In genomic region chr20:10492844-10493243, GRCh38 we compare ENCODE assay signal across 20 cellular contexts. TPM values are rescaled to one million over a fixed set of nuclear protein-coding genes. Genes with fewer than 3 reads are reported as not detected.
A peak's percentile ranks its signal among the peaks of the same experiment; 100 is the strongest.
DNase-seq lines count a peak whose midpoint lies in the region; ATAC-seq, FAIRE-seq and TF ChIP-seq lines count a peak whose summit lies in the region.
"Had no signal": no experiment of that assay in that cellular context is flagged by ENCODE, and none has a peak within 500 bp of the region (broad histone marks: within the 10 kb centered on the region; RNA-seq: fewer than 3 reads in every experiment).

No MANE protein-coding gene starts in this region.

- DNase-seq in HepG2 (ENCODE audit: low spot score) = no peak
- DNase-seq in right lobe of liver = no peak
- DNase-seq in NB4 (ENCODE audit: low read depth) = peak; percentile 30
- no peak for DNase-seq in K562 (ENCODE audit: extremely low read depth in 1 of 4, low spot score in 3 of 4)
- no peak for DNase-seq in smooth muscle cell (lab: John Stamatoyannopoulos, UW; ENCODE audit: unreplicated experiment)
- no peak for DNase-seq in CD1c-positive myeloid dendritic cell (ENCODE audit: extremely low spot score)
- DNase-seq in NCI-H1694 (lab: John Stamatoyannopoulos, UW) = no peak
- DNase-seq: CD4-positive, alpha-beta T cell; COR-L47; KG1; NCI-H1105 treated with DMSO at 0.1 percent for 48 hours; NCI-H1694 treated with DMSO at 0.1 percent for 48 hours; NCI-H2081 treated with DMSO at 0.1 percent for 48 hours; NCI-H2171 treated with DMSO at 0.1 percent for 48 hours; NCI-H524 treated with DMSO at 0.1 percent for 48 hours; RPMI8226; SHP77 had no signal

- intact Hi-C loops in HepG2 (cut with micrococcal nuclease; ENCODE audit: unreplicated experiment) = loop anchor here (5.0 kb wide), 1 partner anchor 41 kb away; no protein-coding TSS in a partner anchor
- intact Hi-C loops in right lobe of liver (cut with DNase I) = no loop called here
- intact Hi-C loops in K562 (cut with micrococcal nuclease) = loop anchor here (5.0 kb wide), 1 partner anchor 61 kb away; the partner anchor contains the start of gene MKKS

- H3K4me1 ChIP-seq in HepG2 (ENCODE audit: insufficient read depth, low read length) = peaks cover 11% of the 10 kb centered on the region; the same call in 1 of the 2 replicates
- no peaks in the 10 kb centered on the region for H3K4me1 ChIP-seq in right lobe of liver
- H3K4me1 ChIP-seq in K562 (replicated peaks in 1 of 2; ENCODE audit: control insufficient read depth in 2 of 2, insufficient read depth in 2 of 2, low read length in 2 of 2) = peaks cover 0 to 8% of the 10 kb centered on the region in 2 experiments; a peak in 2 of 5 replicates
- H3K4me1 ChIP-seq in smooth muscle cell (ENCODE audit: low read depth) = peaks cover 33% of the 10 kb centered on the region

- TF ChIP-seq CTCF in HepG2 (CRISPR knock-in tag; IDR thresholded peaks at IDR 0.05) = no peak
- no peak for TF ChIP-seq CTCF in right lobe of liver (IDR thresholded peaks at IDR 0.05)
- peak; percentile 7 for TF ChIP-seq CTCF in NB4 (IDR thresholded peaks at IDR 0.05; ENCODE audit: low read depth, low read length)
- TF ChIP-seq CTCF in K562 (IDR thresholded peaks at IDR 0.05 in 2 of 3, conservative IDR thresholded peaks at IDR 0.05 in 1 of 3; ENCODE audit: insufficient read depth in 2 of 3, low read depth in 1 of 3, low read length in 3 of 3) = no peak
- TF ChIP-seq CTCF in smooth muscle cell (IDR thresholded peaks at IDR 0.05; ENCODE audit: borderline replicate concordance, insufficient read depth, poor library complexity, severe bottlenecking) = no peak

- BruUV-seq in HepG2 (replicated peaks; lab: Mats Ljungman, UMichigan) = no TSS peak
- BruUV-seq in K562 (replicated peaks; lab: Mats Ljungman, UMichigan) = no TSS peak

- in situ Hi-C loops in HepG2 (cut with HindIII; ENCODE audit: extremely low pct_ligation_motif_present, low pct_unique_long_range_greater_than_20kb) (no loop called here), K562 (cut with MboI) (no loop called here)

- H4K20me1 ChIP-seq in HepG2 (ENCODE audit: insufficient read depth, low read length) = no peaks in the 10 kb centered on the region
- H4K20me1 ChIP-seq in K562 (replicated peaks; ENCODE audit: control insufficient read depth, insufficient read depth, low read length) = no peaks in the 10 kb centered on the region
- no peaks in the 10 kb centered on the region for H4K20me1 ChIP-seq in smooth muscle cell (ENCODE audit: low read depth)

- TF ChIP-seq POLR2A in HepG2 (IDR thresholded peaks at IDR 0.05; ENCODE audit: insufficient read depth in 1 of 2, low read depth in 2 of 2, low read length in 2 of 2) (no peak), right lobe of liver (IDR thresholded peaks at IDR 0.05) (no peak), NB4 (IDR thresholded peaks at IDR 0.05; ENCODE audit: extremely low read depth, insufficient read length) (no peak), K562 (conservative IDR thresholded peaks at IDR 0.05) (no peak)

- H3K27ac ChIP-seq in HepG2 (ENCODE audit: extremely low read length, insufficient read depth, low read length) (no peak overlapping the region), right lobe of liver (no peak overlapping the region), K562 (ENCODE audit: extremely low read depth, low read depth, low read length) (no peak overlapping the region), smooth muscle cell (ENCODE audit: low read depth) (peak overlapping the region; percentile 19)
- H3K27ac ChIP-seq: GM23248 had no signal

- CTCF ChIA-PET in HepG2 (lab: Yijun Ruan, JAX; ENCODE audit: low intra/inter-chr PET ratio, low total read pairs) = no interaction called here
- CTCF ChIA-PET in K562 (lab: Yijun Ruan, JAX; ENCODE audit: low intra/inter-chr PET ratio) = no interaction called here

- ATAC-seq in HepG2 = no peak
- no peak for ATAC-seq in right lobe of liver
- no peak for ATAC-seq in K562
- no peak for ATAC-seq in HG03196 (IDR thresholded peaks at IDR 0.05; ENCODE audit: unreplicated experiment)

- POLR2A ChIA-PET in HepG2 (lab: Yijun Ruan, JAX) = no interaction called here
- POLR2A ChIA-PET in K562 (lab: Yijun Ruan, JAX) = no interaction called here

- H3K36me3 ChIP-seq in HepG2 (replicated peaks in 1 of 2; ENCODE audit: control insufficient read depth in 1 of 2, insufficient read depth in 2 of 2, low read length in 2 of 2) (no peaks in the 10 kb centered on the region), right lobe of liver (no peaks in the 10 kb centered on the region), K562 (ENCODE audit: control insufficient read depth, insufficient read depth, low read length) (no peaks in the 10 kb centered on the region), smooth muscle cell (ENCODE audit: low read depth) (no peaks in the 10 kb centered on the region)

- H3K4me3 ChIP-seq in HepG2 (replicated peaks in 1 of 3; ENCODE audit: insufficient read depth in 1 of 3, low read depth in 2 of 3, low read length in 3 of 3) (no peak overlapping the region), right lobe of liver (no peak overlapping the region), NB4 (ENCODE audit: low read depth, low read length) (no peak overlapping the region), K562 (no peak overlapping the region), smooth muscle cell (no peak overlapping the region)
- H3K4me3 ChIP-seq: GM23248 had no signal

- WGBS in HepG2 (ENCODE audit: low lambda C conversion rate) = 96% methylated on average over 2 of the region's 2 CpGs
- WGBS in right lobe of liver (ENCODE audit: insufficient coverage, low coverage, low lambda C conversion rate, missing lambda C conversion rate) = 91% methylated on average over 2 of the region's 2 CpGs
- WGBS in K562 (ENCODE audit: insufficient coverage, low coverage, missing lambda C conversion rate) = 96% methylated on average over 2 of the region's 2 CpGs
- WGBS in smooth muscle cell (ENCODE audit: low lambda C conversion rate) = 96% methylated on average over 2 of the region's 2 CpGs

- H3K4me2 ChIP-seq in HepG2 (ENCODE audit: low read depth, low read length) = no peak overlapping the region
- no peak overlapping the region for H3K4me2 ChIP-seq in K562 (ENCODE audit: insufficient read depth, low read length)
- no peak overlapping the region for H3K4me2 ChIP-seq in smooth muscle cell

- no peak overlapping the region for H3K9ac ChIP-seq in HepG2 (ENCODE audit: insufficient read depth, low read depth, low read length)
- H3K9ac ChIP-seq in K562 (ENCODE audit: insufficient read depth in 1 of 2, low read depth in 2 of 2, low read length in 2 of 2) = no peak overlapping the region
- H3K9ac ChIP-seq in smooth muscle cell (ENCODE audit: low read depth) = no peak overlapping the region
- H3K9ac ChIP-seq: GM23248 had no signal

- H3K79me2 ChIP-seq in HepG2 (ENCODE audit: insufficient read depth, low read length) = no peaks in the 10 kb centered on the region
- no peaks in the 10 kb centered on the region; the same call in 2 of the 3 replicates for H3K79me2 ChIP-seq in K562 (ENCODE audit: control insufficient read depth, insufficient read depth, low read length)
- peaks cover 21% of the 10 kb centered on the region for H3K79me2 ChIP-seq in smooth muscle cell (ENCODE audit: low read depth)

- no peaks in the 10 kb centered on the region for H3F3A ChIP-seq in smooth muscle cell (ENCODE audit: low read depth)

- no peak for TF ChIP-seq RAD21 in HepG2 (CRISPR knock-in tag; IDR thresholded peaks at IDR 0.05)
- no peak for TF ChIP-seq RAD21 in K562 (CRISPR knock-in tag; conservative IDR thresholded peaks at IDR 0.05 in 1 of 2, IDR thresholded peaks at IDR 0.05 in 1 of 2)

- no peaks in the 10 kb centered on the region for H3K9me1 ChIP-seq in K562 (ENCODE audit: control insufficient read depth, insufficient read depth, low read length)

- H3K9me3 ChIP-seq in HepG2 (ENCODE audit: low read length) (no peaks in the 10 kb centered on the region), right lobe of liver (no peaks in the 10 kb centered on the region), K562 (replicated peaks; ENCODE audit: control insufficient read depth, insufficient read depth, low read depth, low read length) (no peaks in the 10 kb centered on the region), smooth muscle cell (replicated peaks; ENCODE audit: low read depth) (no peaks in the 10 kb centered on the region)

- FAIRE-seq in HepG2 (lab: Jason Lieb, UNC) = no peak
- no peak for FAIRE-seq in K562 (lab: Jason Lieb, UNC)
- FAIRE-seq: GM12891 had no signal

- TF ChIP-seq EP300 in HepG2 (IDR thresholded peaks at IDR 0.05; ENCODE audit: low read depth in 2 of 2, low read length in 2 of 2) = no peak
- TF ChIP-seq EP300 in HepG2 (CRISPR knock-in tag; IDR thresholded peaks at IDR 0.05; ENCODE audit: borderline replicate concordance) = no peak
- TF ChIP-seq EP300 in K562 (IDR thresholded peaks at IDR 0.05; ENCODE audit: low read length) = no peak

- no peaks in the 10 kb centered on the region for H3K27me3 ChIP-seq in HepG2 (ENCODE audit: control insufficient read depth in 1 of 2, insufficient read depth in 2 of 2, low read length in 2 of 2)
- H3K27me3 ChIP-seq in right lobe of liver = no peaks in the 10 kb centered on the region
- no peaks in the 10 kb centered on the region for H3K27me3 ChIP-seq in K562 (ENCODE audit: control insufficient read depth in 2 of 2, insufficient read depth in 2 of 2, low read length in 2 of 2)
- H3K27me3 ChIP-seq in smooth muscle cell (ENCODE audit: low read depth) = no peaks in the 10 kb centered on the region

- no peak overlapping the region for H2AFZ ChIP-seq in HepG2 (ENCODE audit: low read length)
- H2AFZ ChIP-seq in K562 (ENCODE audit: low read depth, low read length) = no peak overlapping the region
- no peak overlapping the region for H2AFZ ChIP-seq in smooth muscle cell (ENCODE audit: low read depth)
- H2AFZ ChIP-seq: GM23248 had no signal

RNA-seq across cellular contexts. Expression of gene SLX4IP, which starts 57.7 kb away (rescaled TPM):
- total RNA-seq in HepG2 (2016; rRNA removed; fragmentation: Illumina TruSeq; extraction: Trizol) (7.3 and 9.5 TPM in 2 replicates), right lobe of liver (1 to 10 TPM; 2.0 to 4.0 (median 3.5) TPM), K562 (2014; rRNA removed) (2.8 and 2.9 TPM in 2 replicates), K562 (2014; rRNA removed; fragmentation: Illumina TruSeq; extraction: Trizol) (5.1 and 5.5 TPM in 2 replicates), K562 (2015; rRNA removed; fragmentation: Illumina TruSeq; extraction: Trizol) (4.4 and 5.4 TPM in 2 replicates), K562 (2021) (4.1 and 4.6 TPM in 2 replicates), smooth muscle cell (4.6 and 6.2 TPM in 2 replicates)
- total RNA-seq in HepG2 (2016; cell fraction: cytosol; rRNA removed; fragmentation: Illumina TruSeq; extraction: Trizol; ENCODE audit: low read depth) = 0.81 and 0.97 TPM in 2 replicates
- 6.8 and 8.5 TPM in 2 replicates for total RNA-seq in HepG2 (2016; cell fraction: insoluble cytoplasmic fraction; rRNA removed; fragmentation: Illumina TruSeq; extraction: Trizol)
- total RNA-seq in HepG2 (2016; cell fraction: membrane; rRNA removed; fragmentation: Illumina TruSeq; extraction: Trizol) = 3.8 and 4.3 TPM in 2 replicates
- total RNA-seq in HepG2 (2016; cell fraction: nucleus; rRNA removed; fragmentation: Illumina TruSeq; extraction: Trizol) = 9.5 and 10.9 TPM in 2 replicates
- polyA plus RNA-seq in HepG2 (2011; rRNA removed) (3.1 and 3.6 TPM in 2 replicates), K562 (2011; rRNA removed) (2.5 and 3.2 TPM in 2 replicates), K562 (2014; fragmentation: Illumina TruSeq; extraction: Trizol) (2.2 and 2.9 TPM in 2 replicates), K562 (2014; fragmentation: Nextera tagmentation; extraction: Ambion mirVana) (1 to 10 TPM; 3.5 to 5.9 TPM), K562 (2014; rRNA removed) (1.4 and 1.5 TPM in 2 replicates), smooth muscle cell (1.2 and 3.7 TPM in 2 replicates)
- 1.6 and 1.8 TPM in 2 replicates for polyA plus RNA-seq in HepG2 (2011; cell fraction: cytosol; rRNA removed)
- 5.5 and 5.7 TPM in 2 replicates for polyA plus RNA-seq in HepG2 (2011; cell fraction: nucleus; rRNA removed)
- 2.5 and 3.1 TPM in 2 replicates for polyA plus RNA-seq in HepG2 (2012)
- polyA plus RNA-seq in HepG2 (2016; cell fraction: cytosol; fragmentation: Illumina TruSeq; extraction: Trizol; ENCODE audit: low read depth) = 0.32 and 0.38 TPM in 2 replicates
- 4.0 TPM in 2 replicates for polyA plus RNA-seq in HepG2 (2016; cell fraction: insoluble cytoplasmic fraction; fragmentation: Illumina TruSeq; extraction: Trizol; ENCODE audit: low read depth)
- 1.1 and 1.2 TPM in 2 replicates for polyA plus RNA-seq in HepG2 (2016; cell fraction: membrane; fragmentation: Illumina TruSeq; extraction: Trizol; ENCODE audit: low read depth)
- polyA plus RNA-seq in HepG2 (2016; cell fraction: nucleus; fragmentation: Illumina TruSeq; extraction: Trizol; ENCODE audit: insufficient read depth, low read depth) = 9.4 and 10.0 TPM in 2 replicates
- 4.8 and 8.5 TPM in 2 replicates for polyA minus RNA-seq in HepG2 (2011; rRNA and poly(A)+ RNA removed; ENCODE audit: low replicate concordance)
- 7.0 and 7.6 TPM in 2 replicates for polyA minus RNA-seq in HepG2 (2011; cell fraction: cytosol; rRNA and poly(A)+ RNA removed)
- polyA minus RNA-seq in HepG2 (2011; cell fraction: nucleus; rRNA and poly(A)+ RNA removed) = 17.0 and 21.4 TPM in 2 replicates
- total RNA-seq in K562 (2011; cell fraction: chromatin; rRNA removed; ENCODE audit: low replicate concordance) = 2.6 and 8.5 TPM in 2 replicates
- total RNA-seq in K562 (2011; cell fraction: nucleolus; rRNA removed) = 2.2 and 2.8 TPM in 2 replicates
- 5.3 and 7.3 TPM in 2 replicates for total RNA-seq in K562 (2011; cell fraction: nucleoplasm; rRNA removed)
- polyA plus RNA-seq in K562 (2011; cell fraction: cytosol; rRNA removed) = 1.3 and 2.3 TPM in 2 replicates
- 2.6 and 4.0 TPM in 2 replicates for polyA plus RNA-seq in K562 (2011; cell fraction: nucleus; rRNA removed)
- polyA plus RNA-seq in K562 (2012) = 1.8 and 2.1 TPM in 2 replicates
- 8.3 and 10.2 TPM in 2 replicates for polyA minus RNA-seq in K562 (2011; rRNA and poly(A)+ RNA removed)
- polyA minus RNA-seq in K562 (2011; cell fraction: cytosol; rRNA and poly(A)+ RNA removed) = 5.1 and 5.4 TPM in 2 replicates
- polyA minus RNA-seq in K562 (2011; cell fraction: nucleus; rRNA and poly(A)+ RNA removed) = 2.3 and 6.3 TPM in 2 replicates

RNA-seq across cellular contexts. Expression of gene MKKS, which starts 58.8 kb away (rescaled TPM):
- 26.7 and 44.8 TPM in 2 replicates for total RNA-seq in HepG2 (2016; rRNA removed; fragmentation: Illumina TruSeq; extraction: Trizol)
- total RNA-seq in HepG2 (2016; cell fraction: cytosol; rRNA removed; fragmentation: Illumina TruSeq; extraction: Trizol; ENCODE audit: low read depth) = 5.3 and 6.8 TPM in 2 replicates
- 25.8 and 43.2 TPM in 2 replicates for total RNA-seq in HepG2 (2016; cell fraction: insoluble cytoplasmic fraction; rRNA removed; fragmentation: Illumina TruSeq; extraction: Trizol)
- total RNA-seq in HepG2 (2016; cell fraction: membrane; rRNA removed; fragmentation: Illumina TruSeq; extraction: Trizol) = 38.7 and 41.1 TPM in 2 replicates
- total RNA-seq in HepG2 (2016; cell fraction: nucleus; rRNA removed; fragmentation: Illumina TruSeq; extraction: Trizol) = 19.6 and 20.4 TPM in 2 replicates
- 29.7 and 34.5 TPM in 2 replicates for polyA plus RNA-seq in HepG2 (2011; rRNA removed)
- polyA plus RNA-seq in HepG2 (2011; cell fraction: cytosol; rRNA removed) = 14.1 and 21.7 TPM in 2 replicates
- polyA plus RNA-seq in HepG2 (2011; cell fraction: nucleus; rRNA removed) = 10.6 and 13.5 TPM in 2 replicates
- 23.4 and 27.8 TPM in 2 replicates for polyA plus RNA-seq in HepG2 (2012)
- 8.1 and 13.3 TPM in 2 replicates for polyA plus RNA-seq in HepG2 (2016; cell fraction: cytosol; fragmentation: Illumina TruSeq; extraction: Trizol; ENCODE audit: low read depth)
- polyA plus RNA-seq in HepG2 (2016; cell fraction: insoluble cytoplasmic fraction; fragmentation: Illumina TruSeq; extraction: Trizol; ENCODE audit: low read depth) = 46.7 and 49.7 TPM in 2 replicates
- 27.1 and 37.0 TPM in 2 replicates for polyA plus RNA-seq in HepG2 (2016; cell fraction: membrane; fragmentation: Illumina TruSeq; extraction: Trizol; ENCODE audit: low read depth)
- polyA plus RNA-seq in HepG2 (2016; cell fraction: nucleus; fragmentation: Illumina TruSeq; extraction: Trizol; ENCODE audit: insufficient read depth, low read depth) = 28.9 and 30.4 TPM in 2 replicates
- 5.5 and 13.2 TPM in 2 replicates for polyA minus RNA-seq in HepG2 (2011; rRNA and poly(A)+ RNA removed; ENCODE audit: low replicate concordance)
- 8.6 and 10.6 TPM in 2 replicates for polyA minus RNA-seq in HepG2 (2011; cell fraction: cytosol; rRNA and poly(A)+ RNA removed)
- 13.6 and 26.7 TPM in 2 replicates for polyA minus RNA-seq in HepG2 (2011; cell fraction: nucleus; rRNA and poly(A)+ RNA removed)
- total RNA-seq in right lobe of liver = 10 to 100 TPM; 11.4 to 17.6 (median 12.1) TPM
- total RNA-seq in K562 (2011; cell fraction: chromatin; rRNA removed; ENCODE audit: low replicate concordance) = 5.3 and 12.6 TPM in 2 replicates
- total RNA-seq in K562 (2011; cell fraction: nucleolus; rRNA removed) = 2.5 and 3.2 TPM in 2 replicates
- total RNA-seq in K562 (2011; cell fraction: nucleoplasm; rRNA removed) = 9.2 and 16.5 TPM in 2 replicates
- 6.4 and 6.8 TPM in 2 replicates for total RNA-seq in K562 (2014; rRNA removed)
- 14.6 and 16.0 TPM in 2 replicates for total RNA-seq in K562 (2014; rRNA removed; fragmentation: Illumina TruSeq; extraction: Trizol)
- total RNA-seq in K562 (2015; rRNA removed; fragmentation: Illumina TruSeq; extraction: Trizol) = 10.9 and 11.3 TPM in 2 replicates
- total RNA-seq in K562 (2021) = 11.2 and 13.2 TPM in 2 replicates
- 26.8 and 36.6 TPM in 2 replicates for polyA plus RNA-seq in K562 (2011; rRNA removed)
- 5.7 and 15.9 TPM in 2 replicates for polyA plus RNA-seq in K562 (2011; cell fraction: cytosol; rRNA removed)
- 8.2 and 16.8 TPM in 2 replicates for polyA plus RNA-seq in K562 (2011; cell fraction: nucleus; rRNA removed)
- 10.7 and 16.5 TPM in 2 replicates for polyA plus RNA-seq in K562 (2012)
- polyA plus RNA-seq in K562 (2014; fragmentation: Illumina TruSeq; extraction: Trizol) = 13.2 and 17.7 TPM in 2 replicates
- 10 to 100 TPM in 1 of 2 experiments, 1 to 10 TPM in 1; 7.7 to 12.0 TPM for polyA plus RNA-seq in K562 (2014; fragmentation: Nextera tagmentation; extraction: Ambion mirVana)
- 13.5 and 14.8 TPM in 2 replicates for polyA plus RNA-seq in K562 (2014; rRNA removed)
- 16.3 and 26.2 TPM in 2 replicates for polyA minus RNA-seq in K562 (2011; rRNA and poly(A)+ RNA removed)
- polyA minus RNA-seq in K562 (2011; cell fraction: cytosol; rRNA and poly(A)+ RNA removed) = 5.6 and 5.9 TPM in 2 replicates
- 2.8 and 10.9 TPM in 2 replicates for polyA minus RNA-seq in K562 (2011; cell fraction: nucleus; rRNA and poly(A)+ RNA removed)
- 13.7 and 15.6 TPM in 2 replicates for total RNA-seq in smooth muscle cell
- polyA plus RNA-seq in smooth muscle cell = 12.8 and 19.8 TPM in 2 replicates

Comparison
In these comparisons a context has a peak if more than half of its experiments do, and no peak if none do; other contexts are left out.
1. intact Hi-C loops: an anchor here in HepG2 (5.0 kb wide) and K562 (5.0 kb wide); none called in right lobe of liver.
2. Of the 241 proteins assayed by ChIP-seq in both HepG2 and K562: peak only in HepG2: none; only in K562: HDAC2 and KDM1A; in both: ZNF121; in neither: 238.